1 cellular context compared by ENCODE assay signal in the genomic region with DNA sequence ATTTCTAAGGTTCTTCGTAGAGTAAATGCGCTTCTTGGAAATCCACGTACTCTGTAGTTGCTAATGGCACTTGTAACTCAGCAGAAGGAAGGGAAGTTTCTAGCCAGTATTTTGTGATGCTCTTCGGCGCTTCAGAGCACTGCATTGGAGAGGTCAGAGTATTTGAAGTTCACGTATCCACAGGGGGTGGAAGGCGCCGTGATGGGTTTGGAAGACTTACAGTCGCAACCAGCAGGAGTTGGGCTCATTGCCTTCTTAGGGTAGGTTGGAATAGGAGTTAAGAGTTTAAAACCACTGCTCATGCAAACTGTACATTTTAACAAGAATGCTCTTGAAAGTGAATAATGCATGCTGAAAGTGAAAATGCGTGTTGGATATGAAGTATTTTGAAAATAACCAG.
TF ChIP-seq lines count a peak whose summit lies in the region.

No MANE protein-coding gene starts in this region.

TF ChIP-seq in K562, 482 proteins besides CTCF, POLR2A, EP300 and RAD21:
- TF ChIP-seq TBP (optimal IDR thresholded peaks at IDR 0.05; ENCODE audit: low read depth, low read length), result no peak
- TF ChIP-seq, protein P1, sequence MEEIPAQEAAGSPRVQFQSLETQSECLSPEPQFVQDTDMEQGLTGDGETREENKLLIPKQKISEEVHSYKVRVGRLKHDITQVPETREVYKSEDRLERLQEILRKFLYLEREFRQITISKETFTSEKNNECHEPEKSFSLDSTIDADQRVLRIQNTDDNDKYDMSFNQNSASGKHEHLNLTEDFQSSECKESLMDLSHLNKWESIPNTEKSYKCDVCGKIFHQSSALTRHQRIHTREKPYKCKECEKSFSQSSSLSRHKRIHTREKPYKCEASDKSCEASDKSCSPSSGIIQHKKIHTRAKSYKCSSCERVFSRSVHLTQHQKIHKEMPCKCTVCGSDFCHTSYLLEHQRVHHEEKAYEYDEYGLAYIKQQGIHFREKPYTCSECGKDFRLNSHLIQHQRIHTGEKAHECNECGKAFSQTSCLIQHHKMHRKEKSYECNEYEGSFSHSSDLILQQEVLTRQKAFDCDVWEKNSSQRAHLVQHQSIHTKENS (CRISPR knock-in tag; IDR thresholded peaks at IDR 0.05), result no peak
- TF ChIP-seq, protein P2, sequence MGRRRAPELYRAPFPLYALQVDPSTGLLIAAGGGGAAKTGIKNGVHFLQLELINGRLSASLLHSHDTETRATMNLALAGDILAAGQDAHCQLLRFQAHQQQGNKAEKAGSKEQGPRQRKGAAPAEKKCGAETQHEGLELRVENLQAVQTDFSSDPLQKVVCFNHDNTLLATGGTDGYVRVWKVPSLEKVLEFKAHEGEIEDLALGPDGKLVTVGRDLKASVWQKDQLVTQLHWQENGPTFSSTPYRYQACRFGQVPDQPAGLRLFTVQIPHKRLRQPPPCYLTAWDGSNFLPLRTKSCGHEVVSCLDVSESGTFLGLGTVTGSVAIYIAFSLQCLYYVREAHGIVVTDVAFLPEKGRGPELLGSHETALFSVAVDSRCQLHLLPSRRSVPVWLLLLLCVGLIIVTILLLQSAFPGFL (CRISPR knock-in tag; IDR thresholded peaks at IDR 0.05), result no peak
- no peak for TF ChIP-seq FOXK2 (conservative IDR thresholded peaks at IDR 0.05 in 1 of 2, IDR thresholded peaks at IDR 0.05 in 1 of 2; ENCODE audit: low read depth in 2 of 2)
- no peak for TF ChIP-seq NFYB (IDR thresholded peaks at IDR 0.05; ENCODE audit: extremely low read depth, insufficient read length)
- TF ChIP-seq, protein P3, sequence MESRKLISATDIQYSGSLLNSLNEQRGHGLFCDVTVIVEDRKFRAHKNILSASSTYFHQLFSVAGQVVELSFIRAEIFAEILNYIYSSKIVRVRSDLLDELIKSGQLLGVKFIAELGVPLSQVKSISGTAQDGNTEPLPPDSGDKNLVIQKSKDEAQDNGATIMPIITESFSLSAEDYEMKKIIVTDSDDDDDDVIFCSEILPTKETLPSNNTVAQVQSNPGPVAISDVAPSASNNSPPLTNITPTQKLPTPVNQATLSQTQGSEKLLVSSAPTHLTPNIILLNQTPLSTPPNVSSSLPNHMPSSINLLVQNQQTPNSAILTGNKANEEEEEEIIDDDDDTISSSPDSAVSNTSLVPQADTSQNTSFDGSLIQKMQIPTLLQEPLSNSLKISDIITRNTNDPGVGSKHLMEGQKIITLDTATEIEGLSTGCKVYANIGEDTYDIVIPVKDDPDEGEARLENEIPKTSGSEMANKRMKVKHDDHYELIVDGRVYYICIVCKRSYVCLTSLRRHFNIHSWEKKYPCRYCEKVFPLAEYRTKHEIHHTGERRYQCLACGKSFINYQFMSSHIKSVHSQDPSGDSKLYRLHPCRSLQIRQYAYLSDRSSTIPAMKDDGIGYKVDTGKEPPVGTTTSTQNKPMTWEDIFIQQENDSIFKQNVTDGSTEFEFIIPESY (CRISPR knock-in tag; IDR thresholded peaks at IDR 0.05), result peak; percentile 52; the same call in 1 of the 2 replicates
